In the genomic region with DNA sequence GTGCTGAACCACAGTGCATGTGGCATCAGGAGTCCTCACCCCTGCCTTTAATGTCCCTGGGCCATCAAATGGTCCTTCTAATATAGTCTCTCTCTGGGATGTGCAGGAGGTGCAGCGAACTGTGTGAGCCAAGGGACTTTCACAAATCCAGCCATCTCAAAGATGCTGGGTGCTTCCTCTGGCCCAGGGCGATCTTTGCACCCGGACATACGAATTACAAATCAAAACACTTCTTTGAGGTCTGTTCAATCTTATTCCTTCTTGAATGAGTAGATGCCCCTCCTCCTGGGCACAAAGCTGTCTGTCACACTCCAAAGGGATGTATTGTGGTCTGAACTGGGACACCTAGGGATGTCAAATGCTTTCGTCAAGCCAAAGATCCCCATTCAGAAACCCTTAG, we compare ENCODE assay signal across 1 cellular context.
TF ChIP-seq lines count a peak whose summit lies in the region.

No MANE protein-coding gene starts in this region.

TF ChIP-seq in IMR-90, 13 proteins besides CTCF, POLR2A, EP300 and RAD21:
- no peak for TF ChIP-seq BHLHE40 (IDR thresholded peaks at IDR 0.05; ENCODE audit: low read depth, low read length)
- TF ChIP-seq SMC3 (IDR thresholded peaks at IDR 0.05; ENCODE audit: low read depth, low read length): no peak
- no peak for TF ChIP-seq MXI1 (IDR thresholded peaks at IDR 0.05; ENCODE audit: borderline replicate concordance, low read depth, low read length)
- TF ChIP-seq, protein P1, sequence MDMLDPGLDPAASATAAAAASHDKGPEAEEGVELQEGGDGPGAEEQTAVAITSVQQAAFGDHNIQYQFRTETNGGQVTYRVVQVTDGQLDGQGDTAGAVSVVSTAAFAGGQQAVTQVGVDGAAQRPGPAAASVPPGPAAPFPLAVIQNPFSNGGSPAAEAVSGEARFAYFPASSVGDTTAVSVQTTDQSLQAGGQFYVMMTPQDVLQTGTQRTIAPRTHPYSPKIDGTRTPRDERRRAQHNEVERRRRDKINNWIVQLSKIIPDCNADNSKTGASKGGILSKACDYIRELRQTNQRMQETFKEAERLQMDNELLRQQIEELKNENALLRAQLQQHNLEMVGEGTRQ (IDR thresholded peaks at IDR 0.05; ENCODE audit: low read depth, low read length): no peak
- TF ChIP-seq FOS (IDR thresholded peaks at IDR 0.05; ENCODE audit: low read depth, low read length): no peak
- TF ChIP-seq CEBPB (IDR thresholded peaks at IDR 0.05; ENCODE audit: low read depth, low read length): no peak
- TF ChIP-seq, protein P2, sequence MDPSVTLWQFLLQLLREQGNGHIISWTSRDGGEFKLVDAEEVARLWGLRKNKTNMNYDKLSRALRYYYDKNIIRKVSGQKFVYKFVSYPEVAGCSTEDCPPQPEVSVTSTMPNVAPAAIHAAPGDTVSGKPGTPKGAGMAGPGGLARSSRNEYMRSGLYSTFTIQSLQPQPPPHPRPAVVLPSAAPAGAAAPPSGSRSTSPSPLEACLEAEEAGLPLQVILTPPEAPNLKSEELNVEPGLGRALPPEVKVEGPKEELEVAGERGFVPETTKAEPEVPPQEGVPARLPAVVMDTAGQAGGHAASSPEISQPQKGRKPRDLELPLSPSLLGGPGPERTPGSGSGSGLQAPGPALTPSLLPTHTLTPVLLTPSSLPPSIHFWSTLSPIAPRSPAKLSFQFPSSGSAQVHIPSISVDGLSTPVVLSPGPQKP (IDR thresholded peaks at IDR 0.05; ENCODE audit: borderline replicate concordance, low read depth, low read length): no peak
- no peak for TF ChIP-seq RFX5 (IDR thresholded peaks at IDR 0.05; ENCODE audit: low read depth, low read length)
- TF ChIP-seq NFE2L2 (IDR thresholded peaks at IDR 0.05; ENCODE audit: low read depth, low read length): no peak
- no peak for TF ChIP-seq CHD1 (IDR thresholded peaks at IDR 0.05; ENCODE audit: low read depth, low read length)
- no peak for TF ChIP-seq RCOR1 (IDR thresholded peaks at IDR 0.05; ENCODE audit: insufficient replicate concordance, low read length)
- no peak for TF ChIP-seq MAFK (IDR thresholded peaks at IDR 0.05; ENCODE audit: low read depth, low read length)
- no peak for TF ChIP-seq MAZ (IDR thresholded peaks at IDR 0.05; ENCODE audit: borderline replicate concordance, low read depth, low read length)
